Comparison of ENCODE assay signal across 27 cellular contexts in the genomic region with DNA sequence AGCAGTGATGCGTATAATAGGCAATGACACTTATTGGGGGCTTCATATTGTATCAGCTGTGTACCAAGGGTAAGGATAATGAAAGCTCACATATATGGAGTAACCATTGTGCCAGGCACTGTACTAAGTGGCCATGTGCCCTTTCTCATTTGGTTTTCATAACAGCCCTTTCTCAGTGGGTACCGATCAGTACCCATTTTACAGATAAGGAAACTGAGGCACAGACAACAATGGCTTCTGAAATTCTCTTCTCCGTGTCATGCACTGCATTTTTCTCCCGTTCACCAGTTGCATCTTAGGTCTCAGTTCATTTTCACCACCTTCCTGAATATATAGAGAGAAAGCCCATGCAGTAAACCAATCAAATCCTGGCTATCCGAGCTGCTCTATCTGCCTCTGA.
"Had no signal": no experiment of that assay in that cellular context is flagged by ENCODE, and none has a peak within 500 bp of the region (broad histone marks: within the 10 kb centered on the region; RNA-seq: fewer than 3 reads in every experiment).

No MANE protein-coding gene starts in this region.

- H3K27ac ChIP-seq: stomach, suprapubic skin, testis, thoracic aorta, thyroid gland, tibial artery, tibial nerve, transverse colon, upper lobe of left lung, upper lobe of right lung, uterus, vagina had no signal

- FAIRE-seq: urothelium cell line had no signal

- DNase-seq: stimulated activated CD4-positive, alpha-beta T cell treated with anti-CD3 and anti-CD28 coated beads, Interleukin-2, amount 100 ng/mL, for 48 hours; stimulated activated CD4-positive, alpha-beta T cell treated with anti-CD3 and anti-CD28 coated beads, Interleukin-4, amount 100 ng/mL, for 1 hour; stimulated activated CD4-positive, alpha-beta T cell treated with anti-CD3 and anti-CD28 coated beads, Interleukin-4, amount 100 ng/mL, for 24 hours; stimulated activated CD4-positive, alpha-beta T cell treated with anti-CD3 and anti-CD28 coated beads, Interleukin-4, amount 100 ng/mL, for 4 hours; stimulated activated CD8-positive, alpha-beta memory T cell treated with anti-CD3 and anti-CD28 coated beads, Interleukin-4, amount 100 ng/mL, for 48 hours; stimulated activated naive B cell treated with anti-CD40 and anti-IgM and Interleukin-4, amounts not matched to agents 10 μg/mL and 1 μg/mL and 100 μg/mL, for 72 hours; stimulated activated naive CD4-positive, alpha-beta T cell; stimulated activated naive CD4-positive, alpha-beta T cell treated with Interleukin-2 at 50 U/mL for 16 hours; stimulated activated naive CD8-positive, alpha-beta T cell treated with anti-CD3 and anti-CD28 coated beads, Interleukin-15, amount 100 ng/mL, for 72 hours; stimulated activated naive CD8-positive, alpha-beta T cell treated with anti-CD3 and anti-CD28 coated beads, Interleukin-15, Interleukin-2, amounts not matched to agents 100 U/mL and 50 U/mL, for 24 hours; stomach; substantia nigra; testis; thyroid gland; tibial artery; transverse colon; trophoblast cell; upper lobe of left lung; upper lobe of right lung; uterus had no signal

- H3K4me3 ChIP-seq: stomach, suprapubic skin, testis, thoracic aorta, thyroid gland, tibial artery, tibial nerve, transverse colon, upper lobe of left lung, upper lobe of right lung, uterus, vagina had no signal

- H3K27me3 ChIP-seq: suprapubic skin, testis, thyroid gland, tibial artery, tibial nerve, transverse colon, upper lobe of left lung, uterus, vagina had no signal

- ATAC-seq: stimulated activated effector memory CD8-positive, alpha-beta T cell treated with anti-CD3 and anti-CD28 coated beads, Interleukin-12 subunit alpha, Interleukin-12 subunit beta, amount 100 ng/mL, for 72 hours; stimulated activated memory B cell treated with anti-CD40 and anti-IgM and Interleukin-4, amounts not matched to agents 10 μg/mL and 1 μg/mL and 100 μg/mL, for 72 hours; stimulated activated naive CD8-positive, alpha-beta T cell treated with anti-CD3 and anti-CD28 coated beads, Interleukin-15, amount 100 ng/mL, for 72 hours; stimulated activated naive CD8-positive, alpha-beta T cell treated with anti-CD3 and anti-CD28 coated beads, Interleukin-15, Interleukin-2, amounts not matched to agents 100 U/mL and 50 U/mL, for 24 hours; upper lobe of right lung had no signal

- H3K36me3 ChIP-seq: stomach, suprapubic skin, thoracic aorta, thyroid gland, tibial artery, tibial nerve, transverse colon, upper lobe of left lung, upper lobe of right lung, uterus, vagina had no signal

- H3K9me3 ChIP-seq: stomach, testis, thoracic aorta, thyroid gland, tibial artery, tibial nerve, transverse colon, upper lobe of left lung, upper lobe of right lung, uterus, vagina had no signal

- H3K4me1 ChIP-seq: stomach, suprapubic skin, testis, thyroid gland, tibial artery, tibial nerve, transverse colon, upper lobe of left lung, upper lobe of right lung, uterus, vagina had no signal
